Comparison of ENCODE assay signal across 10 cellular contexts in the genomic region with DNA sequence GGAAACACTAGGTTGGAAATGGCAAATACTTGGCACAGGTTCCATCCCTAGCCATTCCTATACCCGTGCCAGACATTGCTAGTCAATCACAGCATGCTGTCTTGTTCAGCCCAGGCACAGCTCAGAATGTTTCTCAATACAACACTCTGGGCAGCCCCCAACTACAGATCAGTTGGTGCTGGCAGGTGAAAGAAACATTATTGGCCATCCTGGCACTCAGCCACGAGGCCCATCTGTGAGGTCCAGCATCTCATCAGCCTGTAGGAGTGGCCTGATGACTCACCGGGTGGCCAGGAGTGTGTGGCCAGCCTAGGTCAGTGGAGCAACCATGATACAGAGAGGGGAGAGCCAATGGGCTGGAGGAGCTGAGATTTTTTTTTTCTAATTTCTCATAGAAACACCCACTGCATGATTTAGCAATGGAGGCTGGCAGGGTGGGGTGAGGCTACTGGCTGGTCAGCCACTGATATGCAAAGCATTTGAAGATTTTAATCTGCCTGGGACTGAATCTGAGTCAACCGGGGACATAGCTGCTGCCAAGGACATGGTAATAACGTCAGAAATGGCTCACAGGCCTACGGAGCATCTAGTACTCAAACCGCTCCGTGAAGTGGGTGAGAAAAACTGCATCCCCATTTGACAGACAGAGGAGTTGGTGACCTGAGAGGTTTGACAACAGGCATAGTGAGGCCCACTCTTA. TPM values are rescaled to one million over a fixed set of nuclear protein-coding genes. Genes with fewer than 3 reads are reported as not detected.
DNase-seq lines count a peak whose midpoint lies in the region; ATAC-seq and TF ChIP-seq lines count a peak whose summit lies in the region.
"Had no signal": no experiment of that assay in that cellular context is flagged by ENCODE, and none has a peak within 500 bp of the region (broad histone marks: within the 10 kb centered on the region; RNA-seq: fewer than 3 reads in every experiment).

No MANE protein-coding gene starts in this region.

- no peak for ATAC-seq in activated CD8-positive, alpha-beta T cell treated with anti-CD3 and anti-CD28 coated beads, Interleukin-2, amount 10 ng/mL, durations not matched to agents 7 days and 5 days
- peak; percentile 92 for ATAC-seq in thoracic aorta (ENCODE audit: insufficient number of reproducible peaks, low FRiP score, low read depth)
- no peak for ATAC-seq in HG03460 (IDR thresholded peaks at IDR 0.05; ENCODE audit: unreplicated experiment)

- H3K36me3 Mint-ChIP-seq in activated CD8-positive, alpha-beta T cell treated with anti-CD3 and anti-CD28 coated beads, Interleukin-2, amount 10 ng/mL, durations not matched to agents 7 days and 5 days (ENCODE audit: low read depth) = peaks cover 22% of the 10 kb centered on the region
- no peaks in the 10 kb centered on the region for H3K36me3 Mint-ChIP-seq in CD4-positive, alpha-beta memory T cell

- no peaks in the 10 kb centered on the region for H3K36me3 ChIP-seq in thoracic aorta
- no peaks in the 10 kb centered on the region for H3K36me3 ChIP-seq in CD4-positive, alpha-beta memory T cell (ENCODE audit: insufficient read depth, low read length)

- H3K27me3 Mint-ChIP-seq in activated CD8-positive, alpha-beta T cell treated with anti-CD3 and anti-CD28 coated beads, Interleukin-2, amount 10 ng/mL, durations not matched to agents 7 days and 5 days (ENCODE audit: low read depth) = no peaks in the 10 kb centered on the region
- H3K27me3 Mint-ChIP-seq in CD4-positive, alpha-beta memory T cell = peaks cover 5 to 8% of the 10 kb centered on the region in 2 donors

- no peaks in the 10 kb centered on the region for H3K9me3 ChIP-seq in thoracic aorta
- no peaks in the 10 kb centered on the region for H3K9me3 ChIP-seq in CD4-positive, alpha-beta memory T cell (ENCODE audit: control insufficient read depth in 1 of 2, low read length in 2 of 2)

- POLR2A ChIA-PET in activated CD8-positive, alpha-beta T cell treated with anti-CD3 and anti-CD28 coated beads, Interleukin-2, amount 10 ng/mL, durations not matched to agents 7 days and 5 days (lab: Charles Lee) = interaction anchor here (1.4 kb wide), 1 partner anchor 10 kb away, joined by 3 read pairs; no protein-coding TSS in a partner anchor
- POLR2A ChIA-PET in CD4-positive, alpha-beta memory T cell (lab: Charles Lee; ENCODE audit: partially characterized antibody) = no interaction called here

- peak overlapping the region; percentile 91 to 92 for H3K27ac ChIP-seq in thoracic aorta
- H3K27ac ChIP-seq in CD4-positive, alpha-beta memory T cell (ENCODE audit: low read depth, low read length) = no peak overlapping the region

- DNase-seq in NCI-H748 (lab: John Stamatoyannopoulos, UW; ENCODE audit: unreplicated experiment) = peak; percentile 32
- DNase-seq in NCI-H748 treated with DMSO at 0.1 percent for 48 hours (lab: John Stamatoyannopoulos, UW) = no peak
- no peak for DNase-seq in activated CD8-positive, alpha-beta T cell treated with anti-CD3 and anti-CD28 coated beads, Interleukin-2, amount 10 ng/mL, durations not matched to agents 7 days and 5 days
- peak; percentile 51 for DNase-seq in glomerular endothelial cell (ENCODE audit: extremely low read depth, low read depth, low spot score)
- DNase-seq in thoracic aorta (ENCODE audit: low spot score) = peak; percentile 85
- no peak for DNase-seq in SIG-M5 treated with dmso at 0.1 percent for 504 hours (lab: John Stamatoyannopoulos, UW; ENCODE audit: unreplicated experiment)
- DNase-seq in CD4-positive, alpha-beta memory T cell = no peak
- DNase-seq: activated B cell treated with CpG ODN at 0.5 μM for 24 hours, foreskin melanocyte had no signal

- H3K4me3 ChIP-seq in thoracic aorta = peak overlapping the region; percentile 51
- no peak overlapping the region for H3K4me3 ChIP-seq in CD4-positive, alpha-beta memory T cell (ENCODE audit: low read length in 2 of 2)

- TF ChIP-seq CTCF in thoracic aorta (IDR thresholded peaks at IDR 0.05) = no peak

- CTCF ChIA-PET in activated CD8-positive, alpha-beta T cell treated with anti-CD3 and anti-CD28 coated beads, Interleukin-2, amount 10 ng/mL, durations not matched to agents 7 days and 5 days (lab: Charles Lee) = interaction anchor here (2.4 kb wide), 1 partner anchor 25 kb away, joined by 9 read pairs; no protein-coding TSS in a partner anchor
- CTCF ChIA-PET in CD4-positive, alpha-beta memory T cell (lab: Charles Lee; ENCODE audit: partially characterized antibody) = no interaction called here

- peaks cover 74% of the 10 kb centered on the region for H3K4me1 Mint-ChIP-seq in activated CD8-positive, alpha-beta T cell treated with anti-CD3 and anti-CD28 coated beads, Interleukin-2, amount 10 ng/mL, durations not matched to agents 7 days and 5 days (ENCODE audit: low read depth)
- H3K4me1 Mint-ChIP-seq in CD4-positive, alpha-beta memory T cell = peaks cover 0 to 11% (median 1%) of the 10 kb centered on the region in 4 donors
- H3K4me1 Mint-ChIP-seq: activated B cell treated with CpG ODN at 0.5 μM for 24 hours had no signal

- H3K27ac Mint-ChIP-seq in activated CD8-positive, alpha-beta T cell treated with anti-CD3 and anti-CD28 coated beads, Interleukin-2, amount 10 ng/mL, durations not matched to agents 7 days and 5 days = peak overlapping the region; percentile 55
- H3K27ac Mint-ChIP-seq in CD4-positive, alpha-beta memory T cell = no peak overlapping the region
- H3K27ac Mint-ChIP-seq: activated B cell treated with CpG ODN at 0.5 μM for 24 hours had no signal

- no peak overlapping the region for H3K4me3 Mint-ChIP-seq in activated CD8-positive, alpha-beta T cell treated with anti-CD3 and anti-CD28 coated beads, Interleukin-2, amount 10 ng/mL, durations not matched to agents 7 days and 5 days
- H3K4me3 Mint-ChIP-seq in CD4-positive, alpha-beta memory T cell = no peak overlapping the region
- H3K4me3 Mint-ChIP-seq: activated B cell treated with CpG ODN at 0.5 μM for 24 hours had no signal

- H3K9me3 Mint-ChIP-seq in activated CD8-positive, alpha-beta T cell treated with anti-CD3 and anti-CD28 coated beads, Interleukin-2, amount 10 ng/mL, durations not matched to agents 7 days and 5 days (ENCODE audit: insufficient read depth) = no peaks in the 10 kb centered on the region
- no peaks in the 10 kb centered on the region for H3K9me3 Mint-ChIP-seq in CD4-positive, alpha-beta memory T cell
- H3K9me3 Mint-ChIP-seq: activated B cell treated with CpG ODN at 0.5 μM for 24 hours had no signal

- H3K4me1 ChIP-seq in thoracic aorta (ENCODE audit: control insufficient read depth in 1 of 2, low read depth in 2 of 2) = peaks cover 13 to 63% of the 10 kb centered on the region in 2 donors
- H3K4me1 ChIP-seq in CD4-positive, alpha-beta memory T cell (ENCODE audit: insufficient read depth, low read length) = no peaks in the 10 kb centered on the region

- no peaks in the 10 kb centered on the region for H3K27me3 ChIP-seq in thoracic aorta (replicated peaks; ENCODE audit: insufficient read depth)
- H3K27me3 ChIP-seq in CD4-positive, alpha-beta memory T cell (ENCODE audit: insufficient read depth, low read length) = no peaks in the 10 kb centered on the region

- intact Hi-C loops in CD4-positive, alpha-beta memory T cell (cut with micrococcal nuclease) = no loop called here

RNA-seq across cellular contexts. Expression of a gene that starts 5.4 kb away (rescaled TPM):
- 1 to 10 TPM; 1.2 TPM for total RNA-seq in activated CD8-positive, alpha-beta T cell treated with anti-CD3 and anti-CD28 coated beads, Interleukin-2, amount 10 ng/mL, durations not matched to agents 7 days and 5 days
- total RNA-seq in glomerular endothelial cell (0.12 TPM in 1 of 2 replicates, not detected in the other), thoracic aorta (10 to 100 TPM; 45.6 to 73.5 TPM)
- under 1 TPM; 0.19 to 0.26 TPM for total RNA-seq in CD4-positive, alpha-beta memory T cell
- polyA plus RNA-seq in CD4-positive, alpha-beta memory T cell = under 1 TPM in 1 of 2 donors, not detected in 1; 0.02 TPM

Comparison
In these comparisons a context has a peak if more than half of its experiments do, and no peak if none do; other contexts are left out.
1. DNase-seq: peak in NCI-H748 (single experiment), glomerular endothelial cell (single experiment) and thoracic aorta (single experiment); none in NCI-H748 treated with DMSO at 0.1 percent for 48 hours (single experiment), activated CD8-positive, alpha-beta T cell treated with anti-CD3 and anti-CD28 coated beads, Interleukin-2, amount 10 ng/mL, durations not matched to agents 7 days and 5 days (single experiment), SIG-M5 treated with dmso at 0.1 percent for 504 hours (single experiment) and CD4-positive, alpha-beta memory T cell (0 of 5).
2. RNA of a gene that starts 5.4 kb away (total RNA-seq): 45.6 to 73.5 TPM in thoracic aorta; 1.2 TPM in activated CD8-positive, alpha-beta T cell treated with anti-CD3 and anti-CD28 coated beads, Interleukin-2, amount 10 ng/mL, durations not matched to agents 7 days and 5 days, 0.19 to 0.26 TPM in CD4-positive, alpha-beta memory T cell and 0.12 TPM in glomerular endothelial cell; every median in the first group is over 10 times any median in the second.